Comparison of ENCODE assay signal across 11 cellular contexts in the genomic region with DNA sequence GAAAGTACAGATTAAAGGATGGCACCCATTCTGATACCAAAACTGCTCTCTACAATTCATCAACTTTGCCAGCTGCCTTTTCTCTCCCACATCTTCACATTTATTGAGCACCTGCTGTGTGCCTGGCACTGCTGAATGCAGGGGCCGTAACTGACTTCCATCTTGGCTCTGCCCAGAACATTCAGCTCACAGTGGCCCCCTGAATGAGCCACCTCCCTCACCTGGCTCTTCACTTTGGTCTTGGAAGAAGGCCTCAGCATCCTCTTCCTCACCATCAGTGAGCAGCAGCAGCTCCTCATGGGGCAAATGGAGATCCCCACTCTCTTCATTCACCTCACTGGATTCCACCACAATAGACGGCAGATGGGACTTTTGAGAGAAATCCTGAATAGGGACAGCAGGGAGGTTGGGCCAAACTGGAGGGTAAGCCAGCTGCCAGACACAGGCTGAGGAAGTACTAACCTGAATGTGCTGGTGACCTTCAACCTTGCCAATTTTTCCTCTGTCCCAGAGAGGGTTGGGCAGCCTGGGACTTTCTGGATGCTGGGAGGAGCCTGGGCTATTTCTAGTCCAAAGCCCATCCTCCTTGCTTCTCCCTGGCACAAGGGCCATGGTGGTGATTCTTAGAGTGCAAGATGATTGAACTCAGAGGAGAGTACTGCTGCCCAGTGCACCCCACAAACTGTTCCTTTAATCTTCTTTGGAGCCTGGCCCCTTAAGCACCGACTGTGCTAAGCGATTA. TPM values are rescaled to one million over a fixed set of nuclear protein-coding genes. Genes with fewer than 3 reads are reported as not detected.
DNase-seq lines count a peak whose midpoint lies in the region; ATAC-seq, FAIRE-seq and TF ChIP-seq lines count a peak whose summit lies in the region.
"Had no signal": no experiment of that assay in that cellular context is flagged by ENCODE, and none has a peak within 500 bp of the region (broad histone marks: within the 10 kb centered on the region; RNA-seq: fewer than 3 reads in every experiment).

No MANE protein-coding gene starts in this region.

- no CpG with 5 or more reads among the region's 4 CpGs for WGBS in mesendoderm (ENCODE audit: extremely low coverage, insufficient coverage, low lambda C conversion rate)

- H3K4me2 ChIP-seq in mesendoderm (ENCODE audit: low read length): no peak overlapping the region

- no peak overlapping the region for H3K18ac ChIP-seq in mesendoderm (ENCODE audit: low read length)

- TF ChIP-seq CTCF in HFF-Myc (IDR thresholded peaks at IDR 0.05; ENCODE audit: low read depth, low read length, missing control alignments): no peak

- peaks cover 50% of the 10 kb centered on the region for H3K4me1 ChIP-seq in CD4-positive, CD25-positive, alpha-beta regulatory T cell (ENCODE audit: control insufficient read depth, insufficient read depth, low read length, poor library complexity, severe bottlenecking)
- no peaks in the 10 kb centered on the region for H3K4me1 ChIP-seq in mesendoderm (ENCODE audit: control insufficient read depth, low read depth, low read length)

- no peak overlapping the region for H3K4me3 ChIP-seq in CD4-positive, CD25-positive, alpha-beta regulatory T cell (ENCODE audit: low read depth, low read length)
- H3K4me3 ChIP-seq in HFF-Myc (replicated peaks; ENCODE audit: low read depth, low read length) (peak overlapping the region; percentile 78), mesendoderm (ENCODE audit: low read length) (no peak overlapping the region)

- CTCF ChIA-PET in activated CD4-positive, alpha-beta memory T cell treated with anti-CD3 and anti-CD28 coated beads for 36 hours (lab: Charles Lee): interaction anchor here (0.7 to 2.4 kb wide), 7 partner anchors 16 to 245 kb away, joined by 3 to 8 read pairs (median 5); partner anchors contain the start of genes HNRNPUL2 and INTS5

- H3K9me3 ChIP-seq in CD4-positive, CD25-positive, alpha-beta regulatory T cell (ENCODE audit: control insufficient read depth in 2 of 2, low read length in 2 of 2): no peaks in the 10 kb centered on the region
- H3K9me3 ChIP-seq: ascending aorta had no signal

- peaks cover 8 to 80% (median 36%) of the 10 kb centered on the region in 4 donors for H3K4me1 Mint-ChIP-seq in CD4-positive, CD25-positive, alpha-beta regulatory T cell
- H3K4me1 Mint-ChIP-seq in activated CD4-positive, alpha-beta memory T cell treated with anti-CD3 and anti-CD28 coated beads for 36 hours (ENCODE audit: low read depth): peaks cover 51% of the 10 kb centered on the region

- peaks cover 28% of the 10 kb centered on the region for H3K79me2 ChIP-seq in mesendoderm (ENCODE audit: control insufficient read depth, insufficient read depth, low read length)

- peak overlapping the region; percentile 19 for H3K9ac ChIP-seq in mesendoderm (ENCODE audit: low read length)
- H3K9ac ChIP-seq: KMS-11 had no signal

- H2BK15ac ChIP-seq in mesendoderm (replicated peaks; ENCODE audit: low read depth): no peak overlapping the region

- no peak overlapping the region for H4K5ac ChIP-seq in mesendoderm (ENCODE audit: low read length)

- no peak overlapping the region for H4K8ac ChIP-seq in mesendoderm (ENCODE audit: low read depth, low read length)

- peak overlapping the region in 2 of 3 donors; percentile 90 for H3K27ac Mint-ChIP-seq in CD4-positive, CD25-positive, alpha-beta regulatory T cell
- peak overlapping the region; percentile 98 for H3K27ac Mint-ChIP-seq in activated CD4-positive, alpha-beta memory T cell treated with anti-CD3 and anti-CD28 coated beads for 36 hours

- peak overlapping the region; percentile 74 to 100 (median 98) for H3K4me3 Mint-ChIP-seq in CD4-positive, CD25-positive, alpha-beta regulatory T cell
- H3K4me3 Mint-ChIP-seq in activated CD4-positive, alpha-beta memory T cell treated with anti-CD3 and anti-CD28 coated beads for 36 hours: peak overlapping the region; percentile 94

- H2BK5ac ChIP-seq in mesendoderm (ENCODE audit: low read length): no peak overlapping the region

- no peak overlapping the region for H3K23ac ChIP-seq in mesendoderm (ENCODE audit: low read length)

- H2BK120ac ChIP-seq in mesendoderm (ENCODE audit: low read depth, low read length): no peak overlapping the region

- H3K27me3 Mint-ChIP-seq in CD4-positive, CD25-positive, alpha-beta regulatory T cell: peaks cover 4% of the 10 kb centered on the region
- H3K27me3 Mint-ChIP-seq in activated CD4-positive, alpha-beta memory T cell treated with anti-CD3 and anti-CD28 coated beads for 36 hours: no peaks in the 10 kb centered on the region

- no peak for FAIRE-seq in GM12892 (lab: Jason Lieb, UNC)

- no peak for DNase-seq in CD4-positive, CD25-positive, alpha-beta regulatory T cell
- DNase-seq in HFF-Myc (ENCODE audit: extremely low read depth, low read depth) (no peak), mesendoderm (peak; percentile 52), occipital lobe (lab: John Stamatoyannopoulos, UW) (no peak), SIG-M5 treated with dmso at 0.1 percent for 504 hours (lab: John Stamatoyannopoulos, UW; ENCODE audit: unreplicated experiment) (no peak), GM12892 (ENCODE audit: insufficient read length) (no peak)
- no peak for DNase-seq in activated CD4-positive, alpha-beta memory T cell treated with anti-CD3 and anti-CD28 coated beads for 36 hours
- DNase-seq: retina had no signal

- no peak; the same call in 1 of the 2 replicates for TF ChIP-seq POLR2A in GM12892 (IDR thresholded peaks at IDR 0.05; ENCODE audit: low read depth, low read length)

- H3K4ac ChIP-seq in mesendoderm (ENCODE audit: low read depth, low read length): no peak overlapping the region

- H2AK5ac ChIP-seq in mesendoderm (ENCODE audit: low read length): no peak overlapping the region

- intact Hi-C loops in activated CD4-positive, alpha-beta memory T cell treated with anti-CD3 and anti-CD28 coated beads for 36 hours (cut with micrococcal nuclease): loop anchor here (2.0 to 10.0 kb wide), 3 partner anchors 17 to 245 kb away; partner anchors contain the start of genes HNRNPUL2 and INTS5

- no peaks in the 10 kb centered on the region for H3K9me3 Mint-ChIP-seq in CD4-positive, CD25-positive, alpha-beta regulatory T cell
- H3K9me3 Mint-ChIP-seq in activated CD4-positive, alpha-beta memory T cell treated with anti-CD3 and anti-CD28 coated beads for 36 hours: no peaks in the 10 kb centered on the region

- H3K56ac ChIP-seq in mesendoderm (ENCODE audit: low read length): peak overlapping the region; percentile 30

- peaks cover 7% of the 10 kb centered on the region for H3K36me3 Mint-ChIP-seq in CD4-positive, CD25-positive, alpha-beta regulatory T cell
- H3K36me3 Mint-ChIP-seq in activated CD4-positive, alpha-beta memory T cell treated with anti-CD3 and anti-CD28 coated beads for 36 hours: peaks cover 48% of the 10 kb centered on the region

- peaks cover 16% of the 10 kb centered on the region for H3K36me3 ChIP-seq in CD4-positive, CD25-positive, alpha-beta regulatory T cell (ENCODE audit: control insufficient read depth, insufficient read depth, low read length)
- no peaks in the 10 kb centered on the region for H3K36me3 ChIP-seq in mesendoderm (ENCODE audit: control insufficient read depth, insufficient read depth, low read length)

- peaks cover 13% of the 10 kb centered on the region for H3K79me1 ChIP-seq in mesendoderm (ENCODE audit: low read length)

- POLR2A ChIA-PET in activated CD4-positive, alpha-beta memory T cell treated with anti-CD3 and anti-CD28 coated beads for 36 hours (lab: Charles Lee): interaction anchor here (0.6 to 4.5 kb wide), 6 partner anchors 17 to 196 kb away, joined by 3 to 43 read pairs (median 8); partner anchors contain the start of genes GANAB, INTS5 and TMEM179B

- H3K27me3 ChIP-seq in CD4-positive, CD25-positive, alpha-beta regulatory T cell (ENCODE audit: control insufficient read depth, insufficient read depth, low read length): no peaks in the 10 kb centered on the region
- H3K27me3 ChIP-seq in mesendoderm (ENCODE audit: insufficient read depth, low read length, poor library complexity): no peaks in the 10 kb centered on the region
- H3K27me3 ChIP-seq: ascending aorta had no signal

- ATAC-seq in CD4-positive, CD25-positive, alpha-beta regulatory T cell (ENCODE audit: low read depth in 2 of 2): no peak
- ATAC-seq in GM18909 (IDR thresholded peaks at IDR 0.05; ENCODE audit: poor library complexity, unreplicated experiment): no peak

- H3K27ac ChIP-seq in CD4-positive, CD25-positive, alpha-beta regulatory T cell (ENCODE audit: insufficient read depth, low read length, poor library complexity, severe bottlenecking): peak overlapping the region; percentile 24
- no peak overlapping the region for H3K27ac ChIP-seq in mesendoderm (ENCODE audit: low read depth, low read length)
- H3K27ac ChIP-seq: KMS-11 had no signal

RNA-seq across cellular contexts. Expression of gene UQCC3, which starts 1.9 kb away (rescaled TPM):
- total RNA-seq in CD4-positive, CD25-positive, alpha-beta regulatory T cell: 3.5 TPM
- 10 to 100 TPM; 11.0 to 13.9 (median 12.2) TPM for polyA plus RNA-seq in CD4-positive, CD25-positive, alpha-beta regulatory T cell
- total RNA-seq in activated CD4-positive, alpha-beta memory T cell treated with anti-CD3 and anti-CD28 coated beads for 36 hours: 1 to 10 TPM; 6.0 to 6.2 TPM
- polyA plus RNA-seq in mesendoderm (2013, experiment 1 of 2): 22.0 TPM
- polyA plus RNA-seq in mesendoderm (2013, experiment 2 of 2): 21.6 TPM
- 6.9 TPM for total RNA-seq in occipital lobe
- 3.3 TPM for polyA plus RNA-seq in GM12892 (2012; ENCODE audit: missing spikeins)

RNA-seq across cellular contexts. Expression of gene LBHD1, which starts 2.5 kb away (rescaled TPM):
- 9.9 TPM for total RNA-seq in CD4-positive, CD25-positive, alpha-beta regulatory T cell
- polyA plus RNA-seq in CD4-positive, CD25-positive, alpha-beta regulatory T cell: 1 to 10 TPM; 1.8 to 2.6 (median 2.2) TPM
- 10 to 100 TPM; 10.8 to 14.1 TPM for total RNA-seq in activated CD4-positive, alpha-beta memory T cell treated with anti-CD3 and anti-CD28 coated beads for 36 hours
- 2.7 TPM for polyA plus RNA-seq in mesendoderm (2013, experiment 1 of 2)
- polyA plus RNA-seq in mesendoderm (2013, experiment 2 of 2): 2.5 TPM
- 0.94 TPM for total RNA-seq in occipital lobe
- 10.4 TPM for polyA plus RNA-seq in GM12892 (2012; ENCODE audit: missing spikeins)
- total RNA-seq: ascending aorta had no signal

RNA-seq across cellular contexts. Expression of gene CSKMT, which starts 4.5 kb away (rescaled TPM):
- 12.3 TPM for total RNA-seq in CD4-positive, CD25-positive, alpha-beta regulatory T cell
- 1 to 10 TPM; 1.9 to 3.8 (median 2.7) TPM for polyA plus RNA-seq in CD4-positive, CD25-positive, alpha-beta regulatory T cell
- 10 to 100 TPM; 27.7 to 33.9 TPM for total RNA-seq in activated CD4-positive, alpha-beta memory T cell treated with anti-CD3 and anti-CD28 coated beads for 36 hours
- polyA plus RNA-seq in mesendoderm (2013, experiment 1 of 2): 27.5 TPM
- 24.4 TPM for polyA plus RNA-seq in mesendoderm (2013, experiment 2 of 2)
- 11.5 TPM for total RNA-seq in occipital lobe
- 21.9 TPM for polyA plus RNA-seq in GM12892 (2012; ENCODE audit: missing spikeins)
- total RNA-seq: ascending aorta had no signal

RNA-seq across cellular contexts. Expression of gene C11orf98, which starts 4.6 kb away (rescaled TPM):
- total RNA-seq in CD4-positive, CD25-positive, alpha-beta regulatory T cell: 30.5 TPM
- polyA plus RNA-seq in CD4-positive, CD25-positive, alpha-beta regulatory T cell: 100 to 1,000 TPM; 118 to 149 (median 137) TPM
- total RNA-seq in activated CD4-positive, alpha-beta memory T cell treated with anti-CD3 and anti-CD28 coated beads for 36 hours: 100 to 1,000 TPM; 107 to 110 TPM
- polyA plus RNA-seq in mesendoderm (2013, experiment 1 of 2): 295 TPM
- polyA plus RNA-seq in mesendoderm (2013, experiment 2 of 2): 295 TPM
- 23.7 TPM for total RNA-seq in occipital lobe
- 105 TPM for polyA plus RNA-seq in GM12892 (2012; ENCODE audit: missing spikeins)

RNA-seq across cellular contexts. Expression of gene UBXN1, which starts 9.3 kb away (rescaled TPM):
- total RNA-seq in CD4-positive, CD25-positive, alpha-beta regulatory T cell: 204 TPM
- 100 to 1,000 TPM; 221 to 252 (median 236) TPM for polyA plus RNA-seq in CD4-positive, CD25-positive, alpha-beta regulatory T cell
- 100 to 1,000 TPM; 110 to 116 TPM for total RNA-seq in activated CD4-positive, alpha-beta memory T cell treated with anti-CD3 and anti-CD28 coated beads for 36 hours
- 98.6 TPM for polyA plus RNA-seq in mesendoderm (2013, experiment 1 of 2)
- 99.8 TPM for polyA plus RNA-seq in mesendoderm (2013, experiment 2 of 2)
- total RNA-seq in occipital lobe: 91.4 TPM
- polyA plus RNA-seq in GM12892 (2012; ENCODE audit: missing spikeins): 101 TPM
